ENCODE assay signal across 23 cellular contexts in genomic region chr18:54736981-54737380, GRCh38.
DNase-seq lines count a peak whose midpoint lies in the region; ATAC-seq, FAIRE-seq and TF ChIP-seq lines count a peak whose summit lies in the region.
"Had no signal": no experiment of that assay in that cellular context is flagged by ENCODE, and none has a peak within 500 bp of the region (broad histone marks: within the 10 kb centered on the region; RNA-seq: fewer than 3 reads in every experiment).

No MANE protein-coding gene starts in this region.

- H2BK12ac ChIP-seq in H9 (ENCODE audit: insufficient read length, low read depth, low read length) = no peak overlapping the region

- H4K8ac ChIP-seq in H9 (replicated peaks; ENCODE audit: insufficient read length, low read depth, low read length) = no peak overlapping the region

- H3K9ac ChIP-seq in H9 (ENCODE audit: extremely low read depth, insufficient read length, low read length) = no peak overlapping the region

- no peaks in the 10 kb centered on the region for H3K79me2 ChIP-seq in H9 (ENCODE audit: insufficient read depth, low read length)

- no peak overlapping the region for H2AFZ ChIP-seq in H9 (ENCODE audit: low read length)

- no peak overlapping the region for H3K56ac ChIP-seq in H9 (ENCODE audit: insufficient read length, low read depth, low read length)

- ATAC-seq in activated T-cell treated with anti-CD3 and anti-CD28 coated beads, Interleukin-2, amount 50 U/mL, for 72 hours (replicated peaks in 1 of 2) = peak; percentile 70 to 82
- ATAC-seq in stimulated activated effector memory CD8-positive, alpha-beta T cell treated with anti-CD3 and anti-CD28 coated beads, Interleukin-12 subunit alpha, Interleukin-12 subunit beta, amount 100 ng/mL, for 72 hours = peak; percentile 75
- ATAC-seq in left lobe of liver = no peak
- ATAC-seq: GM12878 had no signal

- H3K9me3 ChIP-seq in H9 (ENCODE audit: control insufficient read depth, low read depth, low read length) = no peaks in the 10 kb centered on the region
- H3K9me3 ChIP-seq: Caco-2 had no signal

- no peaks in the 10 kb centered on the region for H3K23me2 ChIP-seq in H9 (ENCODE audit: insufficient read length, low read depth, low read length, poor library complexity, severe bottlenecking)

- H3K9me3 Mint-ChIP-seq in activated T-cell treated with anti-CD3 and anti-CD28 coated beads, Interleukin-2, amount 50 U/mL, for 72 hours = peaks cover 0 to 2% of the 10 kb centered on the region in 2 donors
- H3K9me3 Mint-ChIP-seq in activated T-cell treated with anti-CD3 and anti-CD28 coated beads, Interleukin-2, amount 50 U/mL, for 24 hours = peaks cover 3% of the 10 kb centered on the region
- H3K9me3 Mint-ChIP-seq in stimulated activated effector memory CD8-positive, alpha-beta T cell treated with anti-CD3 and anti-CD28 coated beads, Interleukin-12 subunit alpha, Interleukin-12 subunit beta, amount 100 ng/mL, for 72 hours = peaks cover 8% of the 10 kb centered on the region
- no peaks in the 10 kb centered on the region for H3K9me3 Mint-ChIP-seq in H9
- H3K9me3 Mint-ChIP-seq: CD4-positive, alpha-beta T cell had no signal

- H3K4me3 Mint-ChIP-seq in activated T-cell treated with anti-CD3 and anti-CD28 coated beads, Interleukin-2, amount 50 U/mL, for 72 hours = no peak overlapping the region
- no peak overlapping the region for H3K4me3 Mint-ChIP-seq in activated T-cell treated with anti-CD3 and anti-CD28 coated beads, Interleukin-2, amount 50 U/mL, for 24 hours
- no peak overlapping the region for H3K4me3 Mint-ChIP-seq in stimulated activated effector memory CD8-positive, alpha-beta T cell treated with anti-CD3 and anti-CD28 coated beads, Interleukin-12 subunit alpha, Interleukin-12 subunit beta, amount 100 ng/mL, for 72 hours
- H3K4me3 Mint-ChIP-seq in H9 = no peak overlapping the region
- H3K4me3 Mint-ChIP-seq: CD4-positive, alpha-beta T cell; HFFc6 had no signal

- H3K27me3 ChIP-seq in bronchial epithelial cell (ENCODE audit: control insufficient read depth, insufficient read depth, low read length) (no peaks in the 10 kb centered on the region), H9 (ENCODE audit: insufficient read depth, low read length) (no peaks in the 10 kb centered on the region)

- no peaks in the 10 kb centered on the region for H3K27me3 Mint-ChIP-seq in activated T-cell treated with anti-CD3 and anti-CD28 coated beads, Interleukin-2, amount 50 U/mL, for 72 hours (ENCODE audit: low read depth)
- H3K27me3 Mint-ChIP-seq in activated T-cell treated with anti-CD3 and anti-CD28 coated beads, Interleukin-2, amount 50 U/mL, for 24 hours = no peaks in the 10 kb centered on the region
- H3K27me3 Mint-ChIP-seq in H9 (ENCODE audit: low read depth) = no peaks in the 10 kb centered on the region
- H3K27me3 Mint-ChIP-seq: CD4-positive, alpha-beta T cell had no signal

- H3K4me3 ChIP-seq in bronchial epithelial cell (ENCODE audit: low read depth, low read length) = no peak overlapping the region
- H3K4me3 ChIP-seq: GM12878 had no signal

- no peak overlapping the region for H3K4me2 ChIP-seq in H9 (ENCODE audit: insufficient read depth, insufficient read length, low read length)

- peaks cover 0 to 3% of the 10 kb centered on the region in 2 donors for H3K36me3 Mint-ChIP-seq in activated T-cell treated with anti-CD3 and anti-CD28 coated beads, Interleukin-2, amount 50 U/mL, for 72 hours (ENCODE audit: insufficient read depth in 2 of 2)
- no peaks in the 10 kb centered on the region for H3K36me3 Mint-ChIP-seq in activated T-cell treated with anti-CD3 and anti-CD28 coated beads, Interleukin-2, amount 50 U/mL, for 24 hours (ENCODE audit: low read depth)
- no peaks in the 10 kb centered on the region for H3K36me3 Mint-ChIP-seq in stimulated activated effector memory CD8-positive, alpha-beta T cell treated with anti-CD3 and anti-CD28 coated beads, Interleukin-12 subunit alpha, Interleukin-12 subunit beta, amount 100 ng/mL, for 72 hours
- no peaks in the 10 kb centered on the region for H3K36me3 Mint-ChIP-seq in H9 (ENCODE audit: insufficient read depth in 1 of 3, low read depth in 3 of 3)

- no peaks in the 10 kb centered on the region for H3K36me3 ChIP-seq in bronchial epithelial cell (ENCODE audit: control insufficient read depth, insufficient read depth, low read length)

- H3K23ac ChIP-seq in H9 (ENCODE audit: insufficient read length, low read depth, low read length) = no peak overlapping the region

- no peaks in the 10 kb centered on the region for H3K79me1 ChIP-seq in H9 (ENCODE audit: insufficient read depth, low read depth, low read length, poor library complexity, severe bottlenecking)

- H2BK20ac ChIP-seq in H9 (ENCODE audit: low read depth, low read length, poor library complexity, severe bottlenecking) = no peak overlapping the region

- no peak for TF ChIP-seq CTCF in bronchial epithelial cell (IDR thresholded peaks at IDR 0.05; ENCODE audit: insufficient read depth, low read length, severe bottlenecking)
- TF ChIP-seq CTCF in H9 (conservative IDR thresholded peaks at IDR 0.05) = no peak

- H3K27ac ChIP-seq in H9 (ENCODE audit: insufficient read length, low read depth, low read length) = no peak overlapping the region

- DNase-seq in activated T-cell treated with anti-CD3 and anti-CD28 coated beads, Interleukin-2, amount 50 U/mL, for 72 hours = no peak
- DNase-seq in activated T-cell treated with anti-CD3 and anti-CD28 coated beads, Interleukin-2, amount 50 U/mL, for 24 hours = no peak
- peak; percentile 12 for DNase-seq in MV-4-11 (lab: John Stamatoyannopoulos, UW)
- DNase-seq in bronchial epithelial cell (ENCODE audit: low read depth) = peak; percentile 51
- no peak for DNase-seq in stimulated activated effector memory CD8-positive, alpha-beta T cell treated with anti-CD3 and anti-CD28 coated beads, Interleukin-12 subunit alpha, Interleukin-12 subunit beta, amount 100 ng/mL, for 72 hours (ENCODE audit: low spot score in 2 of 2)
- DNase-seq in activated CD8-positive, alpha-beta memory T cell treated with anti-CD3 and anti-CD28 coated beads for 24 hours = no peak
- no peak for DNase-seq in left lobe of liver (ENCODE audit: low spot score)
- DNase-seq in H9 = no peak
- DNase-seq: 8988T; Caco-2; CD4-positive, alpha-beta T cell; DMS153; EL; HFFc6; KBM-7; NCI-H1694 treated with DMSO at 0.1 percent for 48 hours; NCI-H510A treated with DMSO at 0.1 percent for 48 hours; NCI-H82; OCI-M1; RPMI8226; SHP77 treated with DMSO at 0.1 percent for 48 hours had no signal

- no peak overlapping the region for H4K91ac ChIP-seq in H9 (ENCODE audit: insufficient read length, low read depth, low read length)

- H3K18ac ChIP-seq in H9 (ENCODE audit: insufficient read length, low read depth, low read length) = no peak overlapping the region

- no peaks in the 10 kb centered on the region for H3K4me1 ChIP-seq in H9 (ENCODE audit: insufficient read depth, low read length)
- H3K4me1 ChIP-seq: Caco-2 had no signal

- H2BK15ac ChIP-seq in H9 (ENCODE audit: low read depth, low read length) = no peak overlapping the region

- no CpG with 5 or more reads among the region's 1 CpG for WGBS in H9 (ENCODE audit: extremely low coverage, insufficient read length, low lambda C conversion rate)

- no peak overlapping the region for H3K27ac Mint-ChIP-seq in activated T-cell treated with anti-CD3 and anti-CD28 coated beads, Interleukin-2, amount 50 U/mL, for 72 hours
- H3K27ac Mint-ChIP-seq in activated T-cell treated with anti-CD3 and anti-CD28 coated beads, Interleukin-2, amount 50 U/mL, for 24 hours = no peak overlapping the region
- H3K27ac Mint-ChIP-seq in stimulated activated effector memory CD8-positive, alpha-beta T cell treated with anti-CD3 and anti-CD28 coated beads, Interleukin-12 subunit alpha, Interleukin-12 subunit beta, amount 100 ng/mL, for 72 hours = no peak overlapping the region
- no peak overlapping the region for H3K27ac Mint-ChIP-seq in H9
- H3K27ac Mint-ChIP-seq: CD4-positive, alpha-beta T cell; HFFc6 had no signal

- H4K20me1 ChIP-seq in H9 (ENCODE audit: control insufficient read depth, insufficient read depth, insufficient read length) = no peaks in the 10 kb centered on the region

- H3K14ac ChIP-seq in H9 (ENCODE audit: insufficient read depth, low read length) = no peak overlapping the region

- no peak for FAIRE-seq in bronchial epithelial cell (lab: Jason Lieb, UNC)
- FAIRE-seq: GM12878, H54 had no signal

- H2BK120ac ChIP-seq in H9 (ENCODE audit: low read depth, low read length, poor library complexity, severe bottlenecking) = no peak overlapping the region

- no peak overlapping the region for H2BK5ac ChIP-seq in H9 (ENCODE audit: insufficient read length, low read length)

- no peak overlapping the region for H2AK5ac ChIP-seq in H9 (ENCODE audit: insufficient read length, low read length)

- H4K5ac ChIP-seq in H9 (ENCODE audit: insufficient read length, low read depth, low read length) = no peak overlapping the region

- H3K4ac ChIP-seq in H9 (ENCODE audit: low read depth, low read length) = no peak overlapping the region

- no peak overlapping the region for H3T11ph ChIP-seq in H9 (ENCODE audit: low read length)

- H3K4me1 Mint-ChIP-seq in activated T-cell treated with anti-CD3 and anti-CD28 coated beads, Interleukin-2, amount 50 U/mL, for 72 hours (ENCODE audit: low read depth) = peaks cover 16% of the 10 kb centered on the region
- H3K4me1 Mint-ChIP-seq in activated T-cell treated with anti-CD3 and anti-CD28 coated beads, Interleukin-2, amount 50 U/mL, for 24 hours (ENCODE audit: low read depth) = peaks cover 12% of the 10 kb centered on the region
- H3K4me1 Mint-ChIP-seq in stimulated activated effector memory CD8-positive, alpha-beta T cell treated with anti-CD3 and anti-CD28 coated beads, Interleukin-12 subunit alpha, Interleukin-12 subunit beta, amount 100 ng/mL, for 72 hours = no peaks in the 10 kb centered on the region
- H3K4me1 Mint-ChIP-seq in H9 = no peaks in the 10 kb centered on the region

Comparison
In these comparisons a context has a peak if more than half of its experiments do, and no peak if none do; other contexts are left out.
1. DNase-seq: peak in MV-4-11 (single experiment) and bronchial epithelial cell (single experiment); none in activated T-cell treated with anti-CD3 and anti-CD28 coated beads, Interleukin-2, amount 50 U/mL, for 72 hours (0 of 2), activated T-cell treated with anti-CD3 and anti-CD28 coated beads, Interleukin-2, amount 50 U/mL, for 24 hours (single experiment), stimulated activated effector memory CD8-positive, alpha-beta T cell treated with anti-CD3 and anti-CD28 coated beads, Interleukin-12 subunit alpha, Interleukin-12 subunit beta, amount 100 ng/mL, for 72 hours (0 of 2), activated CD8-positive, alpha-beta memory T cell treated with anti-CD3 and anti-CD28 coated beads for 24 hours (single experiment), left lobe of liver (single experiment) and H9 (single experiment).